ENCODE assay signal across 23 cellular contexts in the genomic region with DNA sequence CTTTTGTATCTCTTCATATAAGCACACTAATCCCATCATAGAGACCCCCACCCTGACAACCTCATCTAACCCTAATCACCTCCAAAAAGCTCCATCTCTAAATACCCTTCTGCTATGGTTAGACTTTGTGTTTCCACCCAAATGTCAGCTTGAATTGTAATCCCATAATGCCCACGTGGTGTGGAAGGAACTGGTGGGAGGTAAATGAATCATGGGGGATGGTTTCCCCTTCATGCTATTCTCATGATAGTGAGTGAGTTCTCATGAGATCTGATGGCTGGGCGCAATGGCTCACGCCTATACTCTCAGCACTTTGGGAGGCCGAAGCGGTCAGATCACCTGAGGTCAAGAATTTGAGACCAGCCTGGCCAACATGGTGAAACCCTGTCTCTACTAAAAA. TPM values are rescaled to one million over a fixed set of nuclear protein-coding genes. Genes with fewer than 3 reads are reported as not detected.
DNase-seq lines count a peak whose midpoint lies in the region; ATAC-seq and TF ChIP-seq lines count a peak whose summit lies in the region.
"Had no signal": no experiment of that assay in that cellular context is flagged by ENCODE, and none has a peak within 500 bp of the region (broad histone marks: within the 10 kb centered on the region; RNA-seq: fewer than 3 reads in every experiment).

No MANE protein-coding gene starts in this region.

- no peak overlapping the region for H3K27ac Mint-ChIP-seq in natural killer cell
- no peak overlapping the region for H3K27ac Mint-ChIP-seq in natural killer cell treated with Interleukin-12 subunit alpha and Interleukin-12 subunit beta and Interleukin-15 and Interleukin-18, amount 100 ng/mL, for 72 hours

- DNase-seq in natural killer cell, result no peak
- DNase-seq in natural killer cell treated with Interleukin-12 subunit alpha and Interleukin-12 subunit beta and Interleukin-15 and Interleukin-18, amount 100 ng/mL, for 72 hours (ENCODE audit: low spot score), result no peak
- no peak for DNase-seq in activated T-cell treated with anti-CD3 and anti-CD28 coated beads, Interleukin-2, amount 50 U/mL, for 4 hours
- DNase-seq in dermis blood vessel endothelial cell, result peak; percentile 46
- DNase-seq in stimulated activated naive CD8-positive, alpha-beta T cell treated with anti-CD3 and anti-CD28 coated beads, Interleukin-15, Interleukin-2, amounts not matched to agents 100 U/mL and 50 U/mL, for 24 hours, result peak; percentile 31
- no peak for DNase-seq in NAMALWA (ENCODE audit: low spot score)
- DNase-seq in cerebellum (ENCODE audit: low spot score), result no peak
- DNase-seq: activated CD8-positive, alpha-beta memory T cell treated with anti-CD3 and anti-CD28 coated beads for 24 hours; GF-D8; GM23248; kidney glomerular epithelial cell; NCI-H1694; NCI-H226; RPMI8226; stimulated activated CD4-positive, alpha-beta T cell treated with anti-CD3 and anti-CD28 coated beads, Interleukin-1b, Interleukin-23, amount 100 ng/mL, for 48 hours had no signal

- ATAC-seq in natural killer cell (no peak), GM19455 (IDR thresholded peaks at IDR 0.05; ENCODE audit: unreplicated experiment) (no peak)
- ATAC-seq in natural killer cell treated with Interleukin-12 subunit alpha and Interleukin-12 subunit beta and Interleukin-15 and Interleukin-18, amount 100 ng/mL, for 72 hours, result no peak
- no peak for ATAC-seq in activated T-cell treated with anti-CD3 and anti-CD28 coated beads, Interleukin-2, amount 50 U/mL, for 4 hours
- ATAC-seq in stimulated activated naive CD8-positive, alpha-beta T cell treated with anti-CD3 and anti-CD28 coated beads, Interleukin-15, Interleukin-2, amounts not matched to agents 100 U/mL and 50 U/mL, for 24 hours, result no peak
- ATAC-seq: HepG2, sciatic nerve had no signal

- no peaks in the 10 kb centered on the region for H3K9me3 Mint-ChIP-seq in natural killer cell
- H3K9me3 Mint-ChIP-seq in natural killer cell treated with Interleukin-12 subunit alpha and Interleukin-12 subunit beta and Interleukin-15 and Interleukin-18, amount 100 ng/mL, for 72 hours, result no peaks in the 10 kb centered on the region
- H3K9me3 Mint-ChIP-seq in activated T-cell treated with anti-CD3 and anti-CD28 coated beads, Interleukin-2, amount 50 U/mL, for 4 hours, result no peaks in the 10 kb centered on the region

- no peaks in the 10 kb centered on the region for H3K36me3 Mint-ChIP-seq in natural killer cell
- no peaks in the 10 kb centered on the region for H3K36me3 Mint-ChIP-seq in natural killer cell treated with Interleukin-12 subunit alpha and Interleukin-12 subunit beta and Interleukin-15 and Interleukin-18, amount 100 ng/mL, for 72 hours
- peaks cover 8% of the 10 kb centered on the region for H3K36me3 Mint-ChIP-seq in activated T-cell treated with anti-CD3 and anti-CD28 coated beads, Interleukin-2, amount 50 U/mL, for 4 hours (ENCODE audit: insufficient read depth)

- intact Hi-C loops in natural killer cell (cut with micrococcal nuclease), result no loop called here

- H3K27me3 Mint-ChIP-seq in natural killer cell (ENCODE audit: low read depth in 2 of 2), result no peaks in the 10 kb centered on the region
- no peaks in the 10 kb centered on the region for H3K27me3 Mint-ChIP-seq in natural killer cell treated with Interleukin-12 subunit alpha and Interleukin-12 subunit beta and Interleukin-15 and Interleukin-18, amount 100 ng/mL, for 72 hours
- no peaks in the 10 kb centered on the region for H3K27me3 Mint-ChIP-seq in activated T-cell treated with anti-CD3 and anti-CD28 coated beads, Interleukin-2, amount 50 U/mL, for 4 hours (ENCODE audit: low read depth)

- peaks cover 17 to 29% of the 10 kb centered on the region in 2 donors for H3K4me1 Mint-ChIP-seq in natural killer cell
- peaks cover 15 to 18% of the 10 kb centered on the region in 2 donors for H3K4me1 Mint-ChIP-seq in natural killer cell treated with Interleukin-12 subunit alpha and Interleukin-12 subunit beta and Interleukin-15 and Interleukin-18, amount 100 ng/mL, for 72 hours (ENCODE audit: low read depth in 2 of 2)
- peaks cover 20% of the 10 kb centered on the region for H3K4me1 Mint-ChIP-seq in activated T-cell treated with anti-CD3 and anti-CD28 coated beads, Interleukin-2, amount 50 U/mL, for 4 hours (ENCODE audit: low read depth)

- no peak for TF ChIP-seq CTCF in natural killer cell (IDR thresholded peaks at IDR 0.05)

- peak overlapping the region; percentile 11 for H3K4me3 Mint-ChIP-seq in natural killer cell
- no peak overlapping the region for H3K4me3 Mint-ChIP-seq in natural killer cell treated with Interleukin-12 subunit alpha and Interleukin-12 subunit beta and Interleukin-15 and Interleukin-18, amount 100 ng/mL, for 72 hours
- peak overlapping the region; percentile 60 for H3K4me3 Mint-ChIP-seq in activated T-cell treated with anti-CD3 and anti-CD28 coated beads, Interleukin-2, amount 50 U/mL, for 4 hours

RNA-seq across cellular contexts. Expression of a gene that starts 2.5 kb away (rescaled TPM):
- total RNA-seq in natural killer cell (10 to 100 TPM; 21.1 to 26.3 (median 24.2) TPM), dermis blood vessel endothelial cell (6.0 and 8.5 TPM in 2 replicates), cerebellum (5.9 TPM)
- total RNA-seq in natural killer cell treated with Interleukin-12 subunit alpha and Interleukin-12 subunit beta and Interleukin-15 and Interleukin-18, amount 100 ng/mL, for 72 hours, result 1 to 10 TPM; 4.4 to 6.7 TPM
- 1 to 10 TPM; 1.3 to 1.8 (median 1.7) TPM for total RNA-seq in activated T-cell treated with anti-CD3 and anti-CD28 coated beads, Interleukin-2, amount 50 U/mL, for 4 hours

RNA-seq across cellular contexts. Expression of a gene that starts 3.6 kb away (rescaled TPM):
- total RNA-seq in natural killer cell, result 100 to 1,000 TPM; 111 to 115 (median 113) TPM
- total RNA-seq in natural killer cell treated with Interleukin-12 subunit alpha and Interleukin-12 subunit beta and Interleukin-15 and Interleukin-18, amount 100 ng/mL, for 72 hours, result 100 to 1,000 TPM; 170 to 189 TPM
- 100 to 1,000 TPM; 282 to 293 (median 292) TPM for total RNA-seq in activated T-cell treated with anti-CD3 and anti-CD28 coated beads, Interleukin-2, amount 50 U/mL, for 4 hours
- 283 and 366 TPM in 2 replicates for total RNA-seq in dermis blood vessel endothelial cell
- 68.1 TPM for total RNA-seq in cerebellum

RNA-seq across cellular contexts. Expression of a gene that starts 6.8 kb away (rescaled TPM):
- total RNA-seq in natural killer cell, result 10 to 100 TPM; 34.0 to 41.6 (median 38.3) TPM
- total RNA-seq in natural killer cell treated with Interleukin-12 subunit alpha and Interleukin-12 subunit beta and Interleukin-15 and Interleukin-18, amount 100 ng/mL, for 72 hours, result 1 to 10 TPM; 7.6 to 8.6 TPM
- 1 to 10 TPM; 1.6 to 3.7 (median 2.7) TPM for total RNA-seq in activated T-cell treated with anti-CD3 and anti-CD28 coated beads, Interleukin-2, amount 50 U/mL, for 4 hours
- 2.6 and 3.7 TPM in 2 replicates for total RNA-seq in dermis blood vessel endothelial cell
- 4.4 TPM for total RNA-seq in cerebellum

RNA-seq across cellular contexts. Expression of a gene that starts 36.9 kb away (rescaled TPM):
- total RNA-seq in natural killer cell (1 to 10 TPM; 1.2 to 3.9 (median 2.3) TPM), dermis blood vessel endothelial cell (not detected in 2 replicates), cerebellum (not detected)
- not detected for total RNA-seq in natural killer cell treated with Interleukin-12 subunit alpha and Interleukin-12 subunit beta and Interleukin-15 and Interleukin-18, amount 100 ng/mL, for 72 hours
- not detected for total RNA-seq in activated T-cell treated with anti-CD3 and anti-CD28 coated beads, Interleukin-2, amount 50 U/mL, for 4 hours
- total RNA-seq: chondrocyte, fibroblast of villous mesenchyme, GM23248, HepG2, MCF 10A, mesenteric fat pad, thoracic aorta had no signal

RNA-seq across cellular contexts. Expression of a gene that starts 56.0 kb away (rescaled TPM):
- total RNA-seq in natural killer cell (not detected), dermis blood vessel endothelial cell (not detected in 2 replicates), cerebellum (0.09 TPM)
- not detected for total RNA-seq in natural killer cell treated with Interleukin-12 subunit alpha and Interleukin-12 subunit beta and Interleukin-15 and Interleukin-18, amount 100 ng/mL, for 72 hours
- total RNA-seq in activated T-cell treated with anti-CD3 and anti-CD28 coated beads, Interleukin-2, amount 50 U/mL, for 4 hours, result under 1 TPM in 1 of 3 donors, not detected in 2; 0.10 TPM
- total RNA-seq: chondrocyte, GM23248, mesenteric fat pad, sciatic nerve, thoracic aorta had no signal

Comparison
In these comparisons a context has a peak if more than half of its experiments do, and no peak if none do; other contexts are left out.
1. DNase-seq: peak in dermis blood vessel endothelial cell (single experiment) and stimulated activated naive CD8-positive, alpha-beta T cell treated with anti-CD3 and anti-CD28 coated beads, Interleukin-15, Interleukin-2, amounts not matched to agents 100 U/mL and 50 U/mL, for 24 hours (single experiment); none in natural killer cell (single experiment), natural killer cell treated with Interleukin-12 subunit alpha and Interleukin-12 subunit beta and Interleukin-15 and Interleukin-18, amount 100 ng/mL, for 72 hours (single experiment), activated T-cell treated with anti-CD3 and anti-CD28 coated beads, Interleukin-2, amount 50 U/mL, for 4 hours (single experiment), NAMALWA (single experiment) and cerebellum (single experiment).